In the genomic region with DNA sequence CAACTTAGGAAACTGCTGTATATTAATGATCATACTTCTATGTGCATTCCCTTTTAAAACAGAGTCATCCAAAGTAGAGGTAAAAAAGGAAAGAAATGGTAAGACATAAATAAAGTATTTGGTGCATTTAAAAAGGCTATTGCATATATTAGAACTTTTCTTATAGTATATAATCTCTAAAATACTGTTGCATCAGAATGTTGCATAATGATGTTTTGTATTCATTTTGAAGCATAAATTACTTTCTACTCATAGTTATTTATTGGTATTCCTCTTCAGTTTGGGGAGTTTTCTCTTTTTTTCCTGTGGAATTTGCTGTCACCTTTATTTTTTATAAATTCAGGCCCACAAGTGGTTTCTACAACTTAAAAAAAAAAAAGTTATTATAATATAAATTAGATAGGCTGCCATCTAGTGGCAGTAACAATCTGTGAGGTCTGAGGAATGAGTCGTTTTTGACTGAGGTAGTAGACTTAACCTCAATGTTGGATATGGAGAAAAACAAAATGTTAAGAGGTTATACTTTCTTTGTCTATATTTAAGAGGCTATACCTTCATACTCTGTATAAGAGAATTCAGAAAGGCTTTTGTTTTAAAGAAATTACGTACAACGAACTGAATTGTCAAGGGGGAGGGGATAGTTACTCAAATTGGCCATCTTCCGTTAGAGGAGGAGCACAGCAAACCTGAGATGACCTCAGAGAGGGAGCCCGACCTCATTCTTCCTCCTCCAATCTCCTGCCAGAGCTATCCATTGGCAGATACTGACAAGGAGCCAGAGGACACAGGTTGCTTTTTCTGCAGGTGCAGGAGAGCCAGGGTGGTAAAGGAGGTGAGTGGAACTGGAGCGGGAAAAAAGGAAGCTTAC, we compare ENCODE assay signal across 8 cellular contexts. TPM values are rescaled to one million over a fixed set of nuclear protein-coding genes. Genes with fewer than 3 reads are reported as not detected.
A peak's percentile ranks its signal among the peaks of the same experiment; 100 is the strongest.
DNase-seq lines count a peak whose midpoint lies in the region; ATAC-seq and TF ChIP-seq lines count a peak whose summit lies in the region.

No MANE protein-coding gene starts in this region.

- H3K4me1 ChIP-seq in HAP-1: no peaks in the 10 kb centered on the region
- peaks cover 0 to 3% (median 0%) of the 10 kb centered on the region in 12 donors for H3K4me1 ChIP-seq in heart left ventricle

- no peaks in the 10 kb centered on the region for H3K9me3 ChIP-seq in HAP-1
- no peaks in the 10 kb centered on the region for H3K9me3 ChIP-seq in heart left ventricle

- TF ChIP-seq POLR2A in heart left ventricle (IDR thresholded peaks at IDR 0.05): no peak

- no peak overlapping the region for H3K27ac Mint-ChIP-seq in activated naive CD4-positive, alpha-beta T cell treated with anti-CD3 and anti-CD28 coated beads, Interleukin-2, amount 50 U/mL, for 72 hours

- peak; percentile 64 to 75 for ATAC-seq in activated naive CD4-positive, alpha-beta T cell treated with anti-CD3 and anti-CD28 coated beads, Interleukin-2, amount 50 U/mL, for 72 hours
- ATAC-seq in heart left ventricle (peak in 3 of 4 donors; percentile 56 to 76 (median 68)), HG03159 (IDR thresholded peaks at IDR 0.05; ENCODE audit: unreplicated experiment) (no peak)

- H3K27ac ChIP-seq in heart left ventricle: no peak overlapping the region

- H3K4me3 ChIP-seq in HAP-1: no peak overlapping the region
- H3K4me3 ChIP-seq in heart left ventricle: peak overlapping the region in 3 of 12 donors; percentile 10 to 14 (median 11)

- no peaks in the 10 kb centered on the region for H3K27me3 ChIP-seq in HAP-1 (ENCODE audit: low read depth)
- H3K27me3 ChIP-seq in heart left ventricle: no peaks in the 10 kb centered on the region

- H3K36me3 Mint-ChIP-seq in activated naive CD4-positive, alpha-beta T cell treated with anti-CD3 and anti-CD28 coated beads, Interleukin-2, amount 50 U/mL, for 72 hours: no peaks in the 10 kb centered on the region

- in situ Hi-C loops in HAP-1 (cut with MboI; ENCODE audit: low sequenced_read_pairs): no loop called here

- H3K36me3 ChIP-seq in HAP-1 (replicated peaks): no peaks in the 10 kb centered on the region
- peaks cover 0 to 12% (median 0%) of the 10 kb centered on the region in 9 donors for H3K36me3 ChIP-seq in heart left ventricle

- intact Hi-C loops in heart left ventricle (cut with DNase I): loop anchor here (1.0 to 5.0 kb wide), 3 partner anchors 36 to 37 kb away; partner anchors contain the start of gene ASNSD1 (in 10 of the 10)

- peak; percentile 62 to 81 (median 70) for TF ChIP-seq CTCF in heart left ventricle (IDR thresholded peaks at IDR 0.05)

- DNase-seq in NCI-H748 (lab: John Stamatoyannopoulos, UW; ENCODE audit: unreplicated experiment): peak; percentile 40
- DNase-seq in NCI-H748 treated with DMSO at 0.1 percent for 48 hours (lab: John Stamatoyannopoulos, UW): no peak
- DNase-seq in HAP-1 (ENCODE audit: low spot score in 2 of 2): peak; percentile 28 to 37
- peak; percentile 69 for DNase-seq in NCI-H2227 treated with DMSO at 0.1 percent for 48 hours (lab: John Stamatoyannopoulos, UW)
- peak in 1 of 2 donors; percentile 13 for DNase-seq in activated naive CD4-positive, alpha-beta T cell treated with anti-CD3 and anti-CD28 coated beads, Interleukin-2, amount 50 U/mL, for 72 hours (ENCODE audit: low spot score in 2 of 2)
- DNase-seq in heart left ventricle: peak in 1 of 5 donors; percentile 28
- peak; percentile 18 for DNase-seq in retina

- WGBS in heart left ventricle, 4 donors: 33 to 37% (median 34%) methylated on average over 6 of the region's 6 CpGs

- H3K9me3 Mint-ChIP-seq in activated naive CD4-positive, alpha-beta T cell treated with anti-CD3 and anti-CD28 coated beads, Interleukin-2, amount 50 U/mL, for 72 hours: no peaks in the 10 kb centered on the region

RNA-seq across cellular contexts. Expression of gene ANKAR, which starts 23.8 kb away (rescaled TPM):
- total RNA-seq in activated naive CD4-positive, alpha-beta T cell treated with anti-CD3 and anti-CD28 coated beads, Interleukin-2, amount 50 U/mL, for 72 hours: 1 to 10 TPM; 2.6 to 2.9 TPM
- 10 to 100 TPM in 1 of 9 donors, 1 to 10 TPM in 8; 1.8 to 10.1 (median 6.4) TPM for total RNA-seq in heart left ventricle
- polyA plus RNA-seq in heart left ventricle: 1 to 10 TPM in 1 of 2 donors, under 1 TPM in 1; 0.75 to 2.6 TPM

RNA-seq across cellular contexts. Expression of gene ASNSD1, which starts 37.0 kb away (rescaled TPM):
- total RNA-seq in activated naive CD4-positive, alpha-beta T cell treated with anti-CD3 and anti-CD28 coated beads, Interleukin-2, amount 50 U/mL, for 72 hours: 10 to 100 TPM; 46.2 to 59.0 TPM
- 10 to 100 TPM; 26.3 to 43.5 (median 32.4) TPM for total RNA-seq in heart left ventricle
- 10 to 100 TPM; 30.3 to 46.0 TPM for polyA plus RNA-seq in heart left ventricle
